In the genomic region with DNA sequence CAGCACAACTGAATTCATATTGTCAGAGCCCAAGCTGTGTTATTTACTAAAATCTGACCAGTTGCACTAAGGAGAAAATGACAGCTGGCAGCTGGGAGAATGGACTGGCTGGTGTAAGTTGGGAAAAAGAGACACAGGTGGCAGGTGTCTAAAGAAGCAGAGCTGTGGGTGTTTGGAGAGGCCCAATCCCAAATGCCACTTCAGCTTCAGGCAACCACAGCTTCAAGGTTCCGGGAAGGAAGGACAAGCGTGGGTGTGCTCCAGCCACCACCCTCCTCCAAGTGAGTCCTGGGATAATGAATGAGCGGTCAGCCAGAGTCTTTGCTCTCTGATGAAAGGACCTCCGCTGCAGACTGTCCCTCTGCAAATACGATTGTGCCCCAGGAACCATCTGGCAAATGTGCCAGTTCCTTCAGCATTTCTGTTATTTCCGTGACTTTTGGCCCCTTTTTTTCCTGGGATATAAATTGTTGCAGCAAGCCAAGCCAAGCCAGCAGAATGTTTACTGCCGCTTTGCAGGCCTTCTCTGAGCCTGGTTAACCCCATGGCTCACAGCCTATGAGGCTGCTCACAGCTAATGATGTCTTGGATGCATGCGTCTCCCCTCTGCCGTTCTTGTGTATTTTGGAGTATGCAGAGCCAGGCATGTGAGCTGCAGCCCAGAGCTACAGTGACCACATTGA, we compare ENCODE assay signal across 32 cellular contexts. TPM values are rescaled to one million over a fixed set of nuclear protein-coding genes. Genes with fewer than 3 reads are reported as not detected.
A peak's percentile ranks its signal among the peaks of the same experiment; 100 is the strongest.
DNase-seq lines count a peak whose midpoint lies in the region; TF ChIP-seq lines count a peak whose summit lies in the region.
"Had no signal": no experiment of that assay in that cellular context is flagged by ENCODE, and none has a peak within 500 bp of the region (broad histone marks: within the 10 kb centered on the region; RNA-seq: fewer than 3 reads in every experiment).

No MANE protein-coding gene starts in this region.

- TF ChIP-seq CTCF in spleen (IDR thresholded peaks at IDR 0.05 in 8 of 11, conservative IDR thresholded peaks at IDR 0.05 in 3 of 11) = no peak

- H3K36me3 ChIP-seq in spleen = no peaks in the 10 kb centered on the region
- H3K36me3 ChIP-seq: esophagus muscularis mucosa, heart right ventricle, thoracic aorta, uterus had no signal

- H3K9me3 ChIP-seq in spleen = no peaks in the 10 kb centered on the region
- H3K9me3 ChIP-seq: Caco-2, esophagus muscularis mucosa, heart right ventricle, thoracic aorta, uterus had no signal

- H3K4me3 ChIP-seq in spleen = no peak overlapping the region
- H3K4me3 ChIP-seq: esophagus muscularis mucosa, heart right ventricle, lung, thoracic aorta, uterus had no signal

- H3K4me1 ChIP-seq in spleen = peaks cover 0 to 5% (median 0%) of the 10 kb centered on the region in 6 donors
- H3K4me1 ChIP-seq: Caco-2, uterus had no signal

- intact Hi-C loops in spleen (cut with DNase I; ENCODE audit: low total_unique reads) = loop anchor here (10.0 kb wide), 1 partner anchor 59 kb away; no protein-coding TSS in a partner anchor

- H3K27ac ChIP-seq in angular gyrus (ENCODE audit: low read depth, low read length) (peak overlapping the region; percentile 14), spleen (no peak overlapping the region)
- H3K27ac ChIP-seq: esophagus muscularis mucosa, heart right ventricle, thoracic aorta, uterus had no signal

- WGBS in spleen, 5 donors = 59 to 74% (median 70%) methylated on average over 9 of the region's 9 CpGs

- DNase-seq in NCI-H2107 treated with DMSO at 0.1 percent for 48 hours (lab: John Stamatoyannopoulos, UW; ENCODE audit: unreplicated experiment) (peak; percentile 42), NCI-H2107 (lab: John Stamatoyannopoulos, UW) (no peak), left kidney (ENCODE audit: low read depth, low spot score) (peak; percentile 31), spleen (peak; percentile 24), NCI-H510A treated with DMSO at 0.1 percent for 48 hours (lab: John Stamatoyannopoulos, UW) (no peak), HT-29 (ENCODE audit: low spot score) (no peak), pons (ENCODE audit: low spot score) (no peak)
- DNase-seq: 8988T; activated B cell treated with CpG ODN at 0.5 μM for 24 hours; activated CD4-positive, alpha-beta T cell treated with anti-CD3 and anti-CD28 coated beads, Interleukin-2, amount 50 U/mL, for 1 hour; activated effector memory CD4-positive, alpha-beta T cell treated with anti-CD3 and anti-CD28 coated beads, Interleukin-2, amount 50 U/mL, for 16 hours; activated naive CD8-positive, alpha-beta T cell treated with anti-CD3 and anti-CD28 coated beads, Interleukin-2, amount 10 ng/mL, durations not matched to agents 7 days and 5 days; activated T-cell treated with anti-CD3 and anti-CD28 coated beads, Interleukin-2, amount 50 U/mL, for 1 hour; Caco-2; DND-41; foreskin melanocyte; GF-D8; heart right ventricle; KBM-7; naive thymus-derived CD8-positive, alpha-beta T cell; NCI-H1092; NCI-H2029; small intestine; stimulated activated naive CD4-positive, alpha-beta T cell treated with Interleukin-2 at 50 U/mL for 16 hours; uterus had no signal

- no peaks in the 10 kb centered on the region for H3K27me3 ChIP-seq in spleen (replicated peaks in 1 of 7)
- H3K27me3 ChIP-seq: esophagus muscularis mucosa, uterus had no signal

- TF ChIP-seq POLR2A in spleen (IDR thresholded peaks at IDR 0.05) = no peak

RNA-seq across cellular contexts. Expression of a gene that starts 9.5 kb away (rescaled TPM):
- total RNA-seq in spleen = under 1 TPM in 5 of 7 donors, not detected in 2; 0.07 to 0.72 (median 0.32) TPM
- under 1 TPM in 2 of 3 donors, not detected in 1; 0.06 TPM for polyA plus RNA-seq in spleen
- total RNA-seq in HT-29 (2014; rRNA removed; shearing (Covaris generic)) = not detected in 2 replicates
- total RNA-seq: Caco-2; kidney epithelial cell; naive thymus-derived CD8-positive, alpha-beta T cell; renal cortical epithelial cell had no signal
- polyA plus RNA-seq: CD14-positive monocyte; naive thymus-derived CD8-positive, alpha-beta T cell had no signal

Comparison
In these comparisons a context has a peak if more than half of its experiments do, and no peak if none do; other contexts are left out.
1. DNase-seq: peak in NCI-H2107 treated with DMSO at 0.1 percent for 48 hours (single experiment), left kidney (single experiment) and spleen (single experiment); none in NCI-H2107 (single experiment), NCI-H510A treated with DMSO at 0.1 percent for 48 hours (single experiment), HT-29 (single experiment) and pons (single experiment).